ENCODE assay signal across 13 cellular contexts in genomic region chr12:53042607-53043454, GRCh38. TPM values are rescaled to one million over a fixed set of nuclear protein-coding genes. Genes with fewer than 3 reads are reported as not detected.
A peak's percentile ranks its signal among the peaks of the same experiment; 100 is the strongest.
DNase-seq lines count a peak whose midpoint lies in the region; ATAC-seq and TF ChIP-seq lines count a peak whose summit lies in the region.
"Had no signal": no experiment of that assay in that cellular context is flagged by ENCODE, and none has a peak within 500 bp of the region (broad histone marks: within the 10 kb centered on the region; RNA-seq: fewer than 3 reads in every experiment).

No MANE protein-coding gene starts in this region.

- no peak for ATAC-seq in GM19035 (IDR thresholded peaks at IDR 0.05; ENCODE audit: unreplicated experiment)

- peaks cover 12% of the 10 kb centered on the region for H3K27me3 Mint-ChIP-seq in activated naive CD8-positive, alpha-beta T cell treated with anti-CD3 and anti-CD28 coated beads for 36 hours
- peaks cover 3% of the 10 kb centered on the region for H3K27me3 Mint-ChIP-seq in nephron progenitor cell (ENCODE audit: low read depth, poor library complexity)
- H3K27me3 Mint-ChIP-seq: memory B cell had no signal

- peak; percentile 20 for TF ChIP-seq POLR2A in GM19099 (IDR thresholded peaks at IDR 0.05; ENCODE audit: extremely low read depth, insufficient read length, low read depth)

- H3K4me1 Mint-ChIP-seq in activated naive CD8-positive, alpha-beta T cell treated with anti-CD3 and anti-CD28 coated beads for 36 hours: peaks cover 23% of the 10 kb centered on the region
- peaks cover 47% of the 10 kb centered on the region for H3K4me1 Mint-ChIP-seq in nephron progenitor cell

- no peak for TF ChIP-seq CTCF in nephron progenitor cell (IDR thresholded peaks at IDR 0.05)

- H3K4me3 Mint-ChIP-seq in activated naive CD8-positive, alpha-beta T cell treated with anti-CD3 and anti-CD28 coated beads for 36 hours: no peak overlapping the region
- H3K4me3 Mint-ChIP-seq in nephron progenitor cell: no peak overlapping the region
- H3K4me3 Mint-ChIP-seq: memory B cell had no signal

- H3K36me3 Mint-ChIP-seq in activated naive CD8-positive, alpha-beta T cell treated with anti-CD3 and anti-CD28 coated beads for 36 hours: peaks cover 21% of the 10 kb centered on the region
- H3K36me3 Mint-ChIP-seq in nephron progenitor cell (ENCODE audit: low read depth): peaks cover 44% of the 10 kb centered on the region

- H3K27ac Mint-ChIP-seq in activated naive CD8-positive, alpha-beta T cell treated with anti-CD3 and anti-CD28 coated beads for 36 hours: peak overlapping the region; percentile 21
- peak overlapping the region; percentile 99 for H3K27ac Mint-ChIP-seq in nephron progenitor cell
- H3K27ac Mint-ChIP-seq: memory B cell had no signal

- peak; percentile 51 for DNase-seq in DMS53 (lab: John Stamatoyannopoulos, UW)
- DNase-seq in DMS53 treated with DMSO at 0.1 percent for 48 hours (lab: John Stamatoyannopoulos, UW; ENCODE audit: unreplicated experiment): no peak
- DNase-seq in activated naive CD8-positive, alpha-beta T cell treated with anti-CD3 and anti-CD28 coated beads for 36 hours: no peak
- DNase-seq in nephron progenitor cell: no peak
- DNase-seq in NOMO-1 treated with dmso at 0.1 percent for 144 hours (lab: John Stamatoyannopoulos, UW; ENCODE audit: unreplicated experiment): no peak
- no peak for DNase-seq in NCI-H446 treated with DMSO at 0.1 percent for 48 hours (lab: John Stamatoyannopoulos, UW)
- DNase-seq: 8988T; DMS 273 treated with DMSO at 0.1 percent for 48 hours; MG63; stimulated activated CD4-positive, alpha-beta T cell treated with anti-CD3 and anti-CD28 coated beads, Interleukin-4, amount 100 ng/mL, for 24 hours had no signal

- no peaks in the 10 kb centered on the region for H3K9me3 Mint-ChIP-seq in activated naive CD8-positive, alpha-beta T cell treated with anti-CD3 and anti-CD28 coated beads for 36 hours
- H3K9me3 Mint-ChIP-seq in nephron progenitor cell: no peaks in the 10 kb centered on the region
- H3K9me3 Mint-ChIP-seq: memory B cell had no signal

RNA-seq across cellular contexts. Expression of gene TNS2, which starts 7.0 kb away (rescaled TPM):
- total RNA-seq in activated naive CD8-positive, alpha-beta T cell treated with anti-CD3 and anti-CD28 coated beads for 36 hours: 1 to 10 TPM; 1.5 to 2.6 TPM

RNA-seq across cellular contexts. Expression of gene SPRYD3, which starts 36.4 kb away (rescaled TPM):
- 10 to 100 TPM; 23.5 to 25.7 TPM for total RNA-seq in activated naive CD8-positive, alpha-beta T cell treated with anti-CD3 and anti-CD28 coated beads for 36 hours

RNA-seq across cellular contexts. Expression of gene EIF4B, which starts 36.6 kb away (rescaled TPM):
- total RNA-seq in activated naive CD8-positive, alpha-beta T cell treated with anti-CD3 and anti-CD28 coated beads for 36 hours: 100 to 1,000 TPM; 704 to 720 TPM

RNA-seq across cellular contexts. Expression of gene IGFBP6, which starts 54.6 kb away (rescaled TPM):
- total RNA-seq in activated naive CD8-positive, alpha-beta T cell treated with anti-CD3 and anti-CD28 coated beads for 36 hours: 1 to 10 TPM; 1.9 to 2.2 TPM
